ENCODE assay signal across 16 cellular contexts in genomic region chr20:32004963-32005362, GRCh38. TPM values are rescaled to one million over a fixed set of nuclear protein-coding genes. Genes with fewer than 3 reads are reported as not detected.
DNase-seq lines count a peak whose midpoint lies in the region; ATAC-seq and TF ChIP-seq lines count a peak whose summit lies in the region.
"Had no signal": no experiment of that assay in that cellular context is flagged by ENCODE, and none has a peak within 500 bp of the region (broad histone marks: within the 10 kb centered on the region; RNA-seq: fewer than 3 reads in every experiment).

No MANE protein-coding gene starts in this region.

- H3K4me1 ChIP-seq in left ventricle myocardium inferior: peaks cover 49% of the 10 kb centered on the region

- peak overlapping the region; percentile 89 for H3K27ac ChIP-seq in left ventricle myocardium inferior (replicated peaks)
- H3K27ac ChIP-seq: VCaP had no signal

- no peaks in the 10 kb centered on the region for H3K36me3 Mint-ChIP-seq in stimulated activated naive B cell treated with anti-CD40 and anti-IgM and Interleukin-4, amounts not matched to agents 10 μg/mL and 1 μg/mL and 100 μg/mL, for 72 hours
- H3K36me3 Mint-ChIP-seq: activated naive CD8-positive, alpha-beta T cell treated with anti-CD3 and anti-CD28 coated beads, Interleukin-2, amount 10 ng/mL, durations not matched to agents 7 days and 5 days had no signal

- H3K9me3 Mint-ChIP-seq in stimulated activated naive B cell treated with anti-CD40 and anti-IgM and Interleukin-4, amounts not matched to agents 10 μg/mL and 1 μg/mL and 100 μg/mL, for 72 hours: no peaks in the 10 kb centered on the region
- H3K9me3 Mint-ChIP-seq: activated naive CD8-positive, alpha-beta T cell treated with anti-CD3 and anti-CD28 coated beads, Interleukin-2, amount 10 ng/mL, durations not matched to agents 7 days and 5 days had no signal

- TF ChIP-seq POLR2A in NB4 (IDR thresholded peaks at IDR 0.05; ENCODE audit: extremely low read depth, insufficient read length): no peak

- no peaks in the 10 kb centered on the region for H3K36me3 ChIP-seq in left ventricle myocardium inferior
- H3K36me3 ChIP-seq: MG63 had no signal

- peak; percentile 49 to 58 for ATAC-seq in stimulated activated naive B cell treated with anti-CD40 and anti-IgM and Interleukin-4, amounts not matched to agents 10 μg/mL and 1 μg/mL and 100 μg/mL, for 72 hours (replicated peaks)
- no peak for ATAC-seq in HG03135 (IDR thresholded peaks at IDR 0.05; ENCODE audit: unreplicated experiment)
- ATAC-seq: Right ventricle myocardium inferior; sciatic nerve; stimulated activated naive CD8-positive, alpha-beta T cell treated with anti-CD3 and anti-CD28 coated beads, Interleukin-15, Interleukin-2, amounts not matched to agents 100 U/mL and 50 U/mL, for 24 hours had no signal

- no peak overlapping the region for H3K27ac Mint-ChIP-seq in stimulated activated naive B cell treated with anti-CD40 and anti-IgM and Interleukin-4, amounts not matched to agents 10 μg/mL and 1 μg/mL and 100 μg/mL, for 72 hours
- H3K27ac Mint-ChIP-seq: activated naive CD8-positive, alpha-beta T cell treated with anti-CD3 and anti-CD28 coated beads, Interleukin-2, amount 10 ng/mL, durations not matched to agents 7 days and 5 days had no signal

- intact Hi-C loops in left ventricle myocardium inferior (cut with micrococcal nuclease) (no loop called here), cardiac septum (cut with DNase I) (no loop called here)

- no peaks in the 10 kb centered on the region for H3K4me1 Mint-ChIP-seq in stimulated activated naive B cell treated with anti-CD40 and anti-IgM and Interleukin-4, amounts not matched to agents 10 μg/mL and 1 μg/mL and 100 μg/mL, for 72 hours

- DNase-seq in left ventricle myocardium inferior (no peak), cardiac septum (ENCODE audit: low spot score) (no peak), NB4 (ENCODE audit: low read depth) (peak; percentile 52), choroid plexus epithelial cell (ENCODE audit: low read depth) (peak; percentile 57), putamen (ENCODE audit: low spot score) (no peak), NCI-H187 (lab: John Stamatoyannopoulos, UW) (no peak)
- DNase-seq in stimulated activated naive B cell treated with anti-CD40 and anti-IgM and Interleukin-4, amounts not matched to agents 10 μg/mL and 1 μg/mL and 100 μg/mL, for 72 hours: no peak
- DNase-seq: activated naive CD8-positive, alpha-beta T cell treated with anti-CD3 and anti-CD28 coated beads, Interleukin-2, amount 10 ng/mL, durations not matched to agents 7 days and 5 days; EL; MG63; stimulated activated naive CD8-positive, alpha-beta T cell treated with anti-CD3 and anti-CD28 coated beads, Interleukin-15, Interleukin-2, amounts not matched to agents 100 U/mL and 50 U/mL, for 24 hours had no signal

- H3K9me3 ChIP-seq in left ventricle myocardium inferior (replicated peaks): no peaks in the 10 kb centered on the region
- H3K9me3 ChIP-seq: MG63 had no signal

- H3K4me3 ChIP-seq in left ventricle myocardium inferior (no peak overlapping the region), NB4 (ENCODE audit: low read depth, low read length) (no peak overlapping the region), choroid plexus epithelial cell (ENCODE audit: low read depth, low read length) (no peak overlapping the region)
- H3K4me3 ChIP-seq: MG63 had no signal

- H3K4me3 Mint-ChIP-seq in stimulated activated naive B cell treated with anti-CD40 and anti-IgM and Interleukin-4, amounts not matched to agents 10 μg/mL and 1 μg/mL and 100 μg/mL, for 72 hours: no peak overlapping the region
- H3K4me3 Mint-ChIP-seq: activated naive CD8-positive, alpha-beta T cell treated with anti-CD3 and anti-CD28 coated beads, Interleukin-2, amount 10 ng/mL, durations not matched to agents 7 days and 5 days had no signal

- H3K27me3 Mint-ChIP-seq in stimulated activated naive B cell treated with anti-CD40 and anti-IgM and Interleukin-4, amounts not matched to agents 10 μg/mL and 1 μg/mL and 100 μg/mL, for 72 hours: peaks cover 2 to 23% of the 10 kb centered on the region in 2 donors

- TF ChIP-seq CTCF in left ventricle myocardium inferior (IDR thresholded peaks at IDR 0.05; ENCODE audit: borderline replicate concordance): no peak
- no peak for TF ChIP-seq CTCF in NB4 (IDR thresholded peaks at IDR 0.05; ENCODE audit: low read depth, low read length)
- TF ChIP-seq CTCF in choroid plexus epithelial cell (conservative IDR thresholded peaks at IDR 0.05; ENCODE audit: low read depth, low read length): peak; percentile 10

- H3K27me3 ChIP-seq in left ventricle myocardium inferior (ENCODE audit: low read depth): no peaks in the 10 kb centered on the region
- H3K27me3 ChIP-seq: MG63 had no signal

RNA-seq across cellular contexts. Expression of gene CCM2L, which starts 5.3 kb away (rescaled TPM):
- total RNA-seq in left ventricle myocardium inferior (7.5 TPM), cardiac septum (7.0 TPM)
- total RNA-seq: activated naive CD8-positive, alpha-beta T cell treated with anti-CD3 and anti-CD28 coated beads, Interleukin-2, amount 10 ng/mL, durations not matched to agents 7 days and 5 days had no signal

RNA-seq across cellular contexts. Expression of gene XKR7, which starts 37.0 kb away (rescaled TPM):
- not detected for total RNA-seq in left ventricle myocardium inferior
- not detected for total RNA-seq in cardiac septum
- total RNA-seq: activated naive CD8-positive, alpha-beta T cell treated with anti-CD3 and anti-CD28 coated beads, Interleukin-2, amount 10 ng/mL, durations not matched to agents 7 days and 5 days; lower leg skin; Right ventricle myocardium inferior; sciatic nerve had no signal

RNA-seq across cellular contexts. Expression of gene HCK, which starts 47.1 kb away (rescaled TPM):
- total RNA-seq in left ventricle myocardium inferior (4.3 TPM), cardiac septum (5.5 TPM)

RNA-seq across cellular contexts. Expression of gene PDRG1, which starts 53.1 kb away (rescaled TPM):
- 10.4 TPM for total RNA-seq in left ventricle myocardium inferior
- total RNA-seq in cardiac septum: 7.9 TPM

Comparison
In these comparisons a context has a peak if more than half of its experiments do, and no peak if none do; other contexts are left out.
1. DNase-seq: peak in NB4 (single experiment) and choroid plexus epithelial cell (single experiment); none in left ventricle myocardium inferior (single experiment), cardiac septum (single experiment), stimulated activated naive B cell treated with anti-CD40 and anti-IgM and Interleukin-4, amounts not matched to agents 10 μg/mL and 1 μg/mL and 100 μg/mL, for 72 hours (single experiment), putamen (single experiment) and NCI-H187 (0 of 2).